ENCODE assay signal across 29 cellular contexts in the genomic region with DNA sequence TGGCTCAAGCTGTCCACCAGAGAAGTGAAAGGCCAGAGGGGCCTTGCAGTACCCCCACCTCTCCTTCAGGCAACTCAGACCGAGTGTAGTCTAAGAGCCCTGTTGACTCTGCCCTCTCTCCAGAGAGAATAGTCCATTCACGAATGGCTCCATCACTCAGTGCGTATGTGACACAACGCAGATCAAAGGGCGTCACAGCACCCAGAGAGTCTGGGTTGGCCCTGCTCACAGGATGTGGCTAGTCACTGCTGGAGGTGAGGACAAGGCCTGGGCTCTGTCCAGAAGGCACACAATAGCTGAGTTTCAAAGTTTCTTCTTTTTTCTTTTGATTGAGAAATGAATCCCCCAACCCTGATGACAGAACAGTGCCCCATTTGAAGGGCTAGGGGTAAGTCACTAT.
"Had no signal": no experiment of that assay in that cellular context is flagged by ENCODE, and none has a peak within 500 bp of the region (broad histone marks: within the 10 kb centered on the region; RNA-seq: fewer than 3 reads in every experiment).

No MANE protein-coding gene starts in this region.

- H3K4me3 Mint-ChIP-seq: activated CD8-positive, alpha-beta T cell treated with anti-CD3 and anti-CD28 coated beads for 36 hours; activated T-cell treated with anti-CD3 and anti-CD28 coated beads, Interleukin-2, amount 50 U/mL, for 4 hours; naive thymus-derived CD8-positive, alpha-beta T cell; stimulated activated effector memory CD8-positive, alpha-beta T cell treated with anti-CD3 and anti-CD28 coated beads, Interleukin-12 subunit alpha, Interleukin-12 subunit beta, amount 100 ng/mL, for 72 hours; T-helper 2 cell treated with Interferon-gamma antibody and Interleukin-4, amounts not matched to agents 5 μg/mL and 100 μg/mL, for 36 hours had no signal

- DNase-seq: activated CD4-positive, alpha-beta T cell treated with anti-CD3 and anti-CD28 coated beads, Interleukin-2, amount 50 U/mL, for 1 hour; activated CD4-positive, CD25-positive, alpha-beta regulatory T cell treated with anti-CD3 and anti-CD28 coated beads, Interleukin-2, amount 50 U/mL, for 72 hours; activated CD8-positive, alpha-beta T cell treated with anti-CD3 and anti-CD28 coated beads for 36 hours; activated naive CD4-positive, alpha-beta T cell; activated T-cell treated with anti-CD3 and anti-CD28 coated beads, Interleukin-2, amount 50 U/mL, for 4 hours; adrenal gland; aorta; body of pancreas; dorsolateral prefrontal cortex; effector memory CD4-positive, alpha-beta T cell; foreskin fibroblast; kidney glomerular epithelial cell; left lung; lower lobe of right lung; mesenchymal stem cell; naive thymus-derived CD8-positive, alpha-beta T cell; stimulated activated CD4-positive, alpha-beta T cell treated with anti-CD3 and anti-CD28 coated beads, Interleukin-4, amount 100 ng/mL, for 24 hours; stomach; T-helper 1 cell; thyroid gland; upper lobe of left lung had no signal

- H3K27me3 ChIP-seq: adrenal gland, body of pancreas, dorsolateral prefrontal cortex, left lung, stomach, thyroid gland, upper lobe of left lung, vagina had no signal

- H3K4me1 ChIP-seq: left lung, lower lobe of right lung, thyroid gland had no signal

- ATAC-seq: activated CD8-positive, alpha-beta T cell treated with anti-CD3 and anti-CD28 coated beads for 36 hours; activated naive CD4-positive, alpha-beta T cell treated with anti-CD3 and anti-CD28 coated beads, Interleukin-2, amount 50 U/mL, for 72 hours; activated T-cell treated with anti-CD3 and anti-CD28 coated beads, Interleukin-2, amount 50 U/mL, for 4 hours; body of pancreas; left lung; lower lobe of right lung; naive thymus-derived CD8-positive, alpha-beta T cell; sciatic nerve; stimulated activated effector memory CD8-positive, alpha-beta T cell treated with anti-CD3 and anti-CD28 coated beads, Interleukin-12 subunit alpha, Interleukin-12 subunit beta, amount 100 ng/mL, for 72 hours had no signal

- H3K4me3 ChIP-seq: adrenal gland, body of pancreas, coronary artery, dorsolateral prefrontal cortex, left lung, lower lobe of right lung, skin epidermis, stomach, thyroid gland, upper lobe of left lung, vagina had no signal

- H3K9me3 Mint-ChIP-seq: activated CD8-positive, alpha-beta T cell treated with anti-CD3 and anti-CD28 coated beads for 36 hours; activated T-cell treated with anti-CD3 and anti-CD28 coated beads, Interleukin-2, amount 50 U/mL, for 4 hours; naive thymus-derived CD8-positive, alpha-beta T cell; stimulated activated effector memory CD8-positive, alpha-beta T cell treated with anti-CD3 and anti-CD28 coated beads, Interleukin-12 subunit alpha, Interleukin-12 subunit beta, amount 100 ng/mL, for 72 hours; T-helper 2 cell treated with Interferon-gamma antibody and Interleukin-4, amounts not matched to agents 5 μg/mL and 100 μg/mL, for 36 hours had no signal

- H3K27ac Mint-ChIP-seq: activated CD8-positive, alpha-beta T cell treated with anti-CD3 and anti-CD28 coated beads for 36 hours; naive thymus-derived CD8-positive, alpha-beta T cell; stimulated activated effector memory CD8-positive, alpha-beta T cell treated with anti-CD3 and anti-CD28 coated beads, Interleukin-12 subunit alpha, Interleukin-12 subunit beta, amount 100 ng/mL, for 72 hours; T-helper 2 cell treated with Interferon-gamma antibody and Interleukin-4, amounts not matched to agents 5 μg/mL and 100 μg/mL, for 36 hours had no signal

- H3K27me3 Mint-ChIP-seq: activated CD8-positive, alpha-beta T cell treated with anti-CD3 and anti-CD28 coated beads for 36 hours; naive thymus-derived CD8-positive, alpha-beta T cell had no signal

- H3K9me3 ChIP-seq: adrenal gland, body of pancreas, left lung, lower lobe of right lung, stomach, thyroid gland, upper lobe of left lung, vagina had no signal

- H3K4me1 Mint-ChIP-seq: naive thymus-derived CD8-positive, alpha-beta T cell; stimulated activated effector memory CD8-positive, alpha-beta T cell treated with anti-CD3 and anti-CD28 coated beads, Interleukin-12 subunit alpha, Interleukin-12 subunit beta, amount 100 ng/mL, for 72 hours had no signal

- H3K27ac ChIP-seq: adrenal gland, body of pancreas, dorsolateral prefrontal cortex, left lung, lower lobe of right lung, skin epidermis, stomach, thyroid gland, upper lobe of left lung, vagina, VCaP had no signal

- H3K36me3 ChIP-seq: adrenal gland, left lung, thyroid gland, vagina had no signal
